8 cellular contexts compared by ENCODE assay signal in the genomic region with DNA sequence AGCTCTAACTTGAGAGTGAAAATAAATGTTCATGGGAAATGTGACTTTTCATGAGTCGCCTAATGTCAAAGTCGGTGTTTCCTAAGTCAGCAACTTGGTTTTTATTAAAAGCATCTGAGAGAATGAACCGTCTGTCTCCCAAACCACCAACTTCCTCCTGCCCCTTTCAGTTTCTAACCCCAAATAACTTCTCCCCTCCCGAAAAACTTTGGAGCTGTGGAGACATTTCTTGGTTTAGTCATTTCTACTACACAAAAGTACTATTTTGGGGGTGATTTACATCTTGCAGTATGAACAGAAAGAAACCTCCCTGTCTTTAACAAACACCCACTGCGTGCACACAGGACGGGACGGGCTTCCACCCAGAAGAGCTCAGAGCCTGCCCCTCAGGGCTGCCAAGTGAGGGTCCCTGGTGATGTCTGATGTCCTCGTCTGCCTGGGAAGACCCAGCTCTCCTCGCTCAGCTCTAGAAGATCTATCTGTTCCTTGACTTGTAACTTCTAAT.
DNase-seq lines count a peak whose midpoint lies in the region; ATAC-seq and TF ChIP-seq lines count a peak whose summit lies in the region.

No MANE protein-coding gene starts in this region.

- H4K20me1 ChIP-seq in OCI-LY1 (ENCODE audit: insufficient read depth, low read length) = no peaks in the 10 kb centered on the region
- H4K20me1 ChIP-seq in H9 (ENCODE audit: control insufficient read depth, insufficient read depth, insufficient read length) = no peaks in the 10 kb centered on the region

- H3F3A ChIP-seq in OCI-LY1 (ENCODE audit: insufficient read depth, low read length) = no peaks in the 10 kb centered on the region

- H3K4me1 ChIP-seq in OCI-LY1 (ENCODE audit: insufficient read depth, low read length, severe bottlenecking) (peaks cover 52% of the 10 kb centered on the region), psoas muscle (peaks cover 57% of the 10 kb centered on the region), H9 (ENCODE audit: insufficient read depth, low read length) (no peaks in the 10 kb centered on the region; the same call in 1 of the 2 replicates)

- H3K4me1 Mint-ChIP-seq in H9 = peaks cover 25 to 42% of the 10 kb centered on the region in 2 experiments

- no peaks in the 10 kb centered on the region for H3K9me2 ChIP-seq in OCI-LY1 (ENCODE audit: low read depth, low read length)

- no peak overlapping the region for H2AFZ ChIP-seq in OCI-LY1 (ENCODE audit: low read length)
- H2AFZ ChIP-seq in H9 (ENCODE audit: low read length) = no peak overlapping the region

- H3K36me3 ChIP-seq in OCI-LY1 (ENCODE audit: insufficient read depth, low read length) (no peaks in the 10 kb centered on the region), psoas muscle (ENCODE audit: insufficient read depth in 1 of 2, low read depth in 1 of 2) (peaks cover 0 to 3% of the 10 kb centered on the region in 2 donors)

- no peak overlapping the region for H3K18ac ChIP-seq in H9 (ENCODE audit: insufficient read length, low read depth, low read length)

- H3K79me1 ChIP-seq in H9 (ENCODE audit: insufficient read depth, low read depth, low read length, poor library complexity, severe bottlenecking) = no peaks in the 10 kb centered on the region

- no peaks in the 10 kb centered on the region for H3K9me3 ChIP-seq in OCI-LY1 (ENCODE audit: low read length)
- no peaks in the 10 kb centered on the region for H3K9me3 ChIP-seq in psoas muscle
- H3K9me3 ChIP-seq in H9 (ENCODE audit: control insufficient read depth, low read depth, low read length) = no peaks in the 10 kb centered on the region

- TF ChIP-seq CTCF in OCI-LY1 (IDR thresholded peaks at IDR 0.05; ENCODE audit: low read length) (no peak), psoas muscle (IDR thresholded peaks at IDR 0.05) (no peak), H9 (conservative IDR thresholded peaks at IDR 0.05) (no peak)

- H3K4me3 ChIP-seq in OCI-LY1 (ENCODE audit: low read depth, low read length, poor library complexity, severe bottlenecking) (peak overlapping the region; percentile 1), psoas muscle (no peak overlapping the region)

- H4K5ac ChIP-seq in H9 (ENCODE audit: insufficient read length, low read depth, low read length) = no peak overlapping the region

- H3K27me3 ChIP-seq in OCI-LY1 (ENCODE audit: insufficient read depth, low read length) (no peaks in the 10 kb centered on the region), psoas muscle (ENCODE audit: insufficient read depth in 3 of 3, low read length in 2 of 3) (no peaks in the 10 kb centered on the region), H9 (ENCODE audit: insufficient read depth, low read length) (no peaks in the 10 kb centered on the region)

- H2BK20ac ChIP-seq in H9 (ENCODE audit: low read depth, low read length, poor library complexity, severe bottlenecking) = no peak overlapping the region

- no peak overlapping the region for H2BK12ac ChIP-seq in H9 (ENCODE audit: insufficient read length, low read depth, low read length)

- no peaks in the 10 kb centered on the region for H3K23me2 ChIP-seq in H9 (ENCODE audit: insufficient read length, low read depth, low read length, poor library complexity, severe bottlenecking)

- no peak overlapping the region for H2BK120ac ChIP-seq in H9 (ENCODE audit: low read depth, low read length, poor library complexity, severe bottlenecking)

- H3K9me3 Mint-ChIP-seq in H9 = peaks cover 4 to 5% of the 10 kb centered on the region in 2 experiments; a peak in 4 of 5 replicates

- intact Hi-C loops in psoas muscle (cut with DNase I) = loop anchor here in 1 of 2 donors (5.0 kb wide), 1 partner anchor 35 kb away; no protein-coding TSS in a partner anchor

- peak overlapping the region; percentile 61 for H3K4me2 ChIP-seq in OCI-LY1 (ENCODE audit: low read length)
- H3K4me2 ChIP-seq in H9 (ENCODE audit: insufficient read depth, insufficient read length, low read length) = no peak overlapping the region

- no peak overlapping the region for H3K4me3 Mint-ChIP-seq in H9

- H3K27ac ChIP-seq in OCI-LY1 (ENCODE audit: low read depth, low read length, poor library complexity, severe bottlenecking) (peak overlapping the region; percentile 81), cingulate gyrus (ENCODE audit: low read depth, low read length) (peak overlapping the region; percentile 60), psoas muscle (peak overlapping the region; percentile 73), H9 (ENCODE audit: insufficient read length, low read depth, low read length) (no peak overlapping the region)

- no peak overlapping the region for H3K23ac ChIP-seq in H9 (ENCODE audit: insufficient read length, low read depth, low read length)

- no peak overlapping the region for H3K4ac ChIP-seq in H9 (ENCODE audit: low read depth, low read length)

- H2BK15ac ChIP-seq in H9 (ENCODE audit: low read depth, low read length) = no peak overlapping the region

- peak; percentile 79 for DNase-seq in activated CD8-positive, alpha-beta memory T cell treated with anti-CD3 and anti-CD28 coated beads for 24 hours
- no peak for DNase-seq in activated CD8-positive, alpha-beta memory T cell treated with anti-CD3 and anti-CD28 coated beads, Interleukin-2, amount 50 U/mL, for 4 hours
- no peak for DNase-seq in psoas muscle
- no peak for DNase-seq in putamen (ENCODE audit: low spot score)
- DNase-seq in H9 = no peak

- no peak overlapping the region for H2AK5ac ChIP-seq in H9 (ENCODE audit: insufficient read length, low read length)

- H3K27me3 Mint-ChIP-seq in H9 (ENCODE audit: low read depth) = peaks cover 2% of the 10 kb centered on the region; the same call in 1 of the 2 replicates

- WGBS in psoas muscle, 3 donors = 78 to 81% (median 80%) methylated on average over 9 of the region's 9 CpGs
- WGBS in H9 (ENCODE audit: extremely low coverage, insufficient read length, low lambda C conversion rate) = no CpG with 5 or more reads among the region's 9 CpGs

- ATAC-seq in HG02678 (IDR thresholded peaks at IDR 0.05; ENCODE audit: unreplicated experiment) (peak; percentile 63), psoas muscle (no peak)

- H3K9ac ChIP-seq in OCI-LY1 (ENCODE audit: low read length) (peak overlapping the region; percentile 2; the same call in 1 of the 2 replicates), H9 (ENCODE audit: extremely low read depth, insufficient read length, low read length) (no peak overlapping the region)

- H3K27ac Mint-ChIP-seq in H9 = peak overlapping the region in 1 of 3 experiments; percentile 66; a peak in 2 of 7 replicates

- no peak overlapping the region for H3K14ac ChIP-seq in H9 (ENCODE audit: insufficient read depth, low read length)

- no peak overlapping the region for H3T11ph ChIP-seq in H9 (ENCODE audit: low read length)

- H4K8ac ChIP-seq in H9 (replicated peaks; ENCODE audit: insufficient read length, low read depth, low read length) = no peak overlapping the region

- no peak overlapping the region for H3K56ac ChIP-seq in H9 (ENCODE audit: insufficient read length, low read depth, low read length)

- H3K36me3 Mint-ChIP-seq in H9 (ENCODE audit: insufficient read depth in 1 of 3, low read depth in 3 of 3) = peaks cover 4 to 9% (median 7%) of the 10 kb centered on the region in 3 experiments; a peak in 6 of 7 replicates

- no peak overlapping the region for H2BK5ac ChIP-seq in H9 (ENCODE audit: insufficient read length, low read length)

- no peaks in the 10 kb centered on the region for H3K79me2 ChIP-seq in OCI-LY1 (ENCODE audit: insufficient read depth, low read length)
- H3K79me2 ChIP-seq in H9 (ENCODE audit: insufficient read depth, low read length) = no peaks in the 10 kb centered on the region

- no peak overlapping the region for H4K91ac ChIP-seq in H9 (ENCODE audit: insufficient read length, low read depth, low read length)
